ENCODE assay signal across 9 cellular contexts in genomic region chr14:73462078-73462715, GRCh38. TPM values are rescaled to one million over a fixed set of nuclear protein-coding genes. Genes with fewer than 3 reads are reported as not detected.
A peak's percentile ranks its signal among the peaks of the same experiment; 100 is the strongest.
DNase-seq lines count a peak whose midpoint lies in the region; ATAC-seq, FAIRE-seq and TF ChIP-seq lines count a peak whose summit lies in the region.
"Had no signal": no experiment of that assay in that cellular context is flagged by ENCODE, and none has a peak within 500 bp of the region (broad histone marks: within the 10 kb centered on the region; RNA-seq: fewer than 3 reads in every experiment).

No MANE protein-coding gene starts in this region.

- FAIRE-seq in D721Med (lab: Jason Lieb, UNC), result no peak

- WGBS in tibial nerve, 2 donors, result 58 to 70% methylated on average over 5 of the region's 5 CpGs

- TF ChIP-seq EP300 in tibial nerve (IDR thresholded peaks at IDR 0.05), result no peak

- peaks cover 0 to 62% (median 31%) of the 10 kb centered on the region in 4 donors for H3K4me1 ChIP-seq in tibial nerve

- no peak overlapping the region for H3K4me3 Mint-ChIP-seq in stimulated activated naive CD8-positive, alpha-beta T cell treated with anti-CD3 and anti-CD28 coated beads, Interleukin-15, amount 100 ng/mL, for 72 hours
- H3K4me3 Mint-ChIP-seq: activated naive CD8-positive, alpha-beta T cell treated with anti-CD3 and anti-CD28 coated beads, Interleukin-2, amount 10 ng/mL, durations not matched to agents 7 days and 5 days had no signal

- DNase-seq in DMS153 (lab: John Stamatoyannopoulos, UW) (peak; percentile 83), NCI-H2171 (lab: John Stamatoyannopoulos, UW) (peak; percentile 12), brain microvascular endothelial cell (no peak), left lobe of liver (ENCODE audit: low spot score) (peak; percentile 94), tibial nerve (ENCODE audit: low spot score in 2 of 2) (no peak), D721Med (ENCODE audit: insufficient read length, low spot score) (no peak)
- no peak for DNase-seq in stimulated activated naive CD8-positive, alpha-beta T cell treated with anti-CD3 and anti-CD28 coated beads, Interleukin-15, amount 100 ng/mL, for 72 hours
- DNase-seq: activated naive CD8-positive, alpha-beta T cell treated with anti-CD3 and anti-CD28 coated beads, Interleukin-2, amount 10 ng/mL, durations not matched to agents 7 days and 5 days had no signal

- peaks cover 8% of the 10 kb centered on the region for H3K27me3 Mint-ChIP-seq in stimulated activated naive CD8-positive, alpha-beta T cell treated with anti-CD3 and anti-CD28 coated beads, Interleukin-15, amount 100 ng/mL, for 72 hours
- H3K27me3 Mint-ChIP-seq: activated naive CD8-positive, alpha-beta T cell treated with anti-CD3 and anti-CD28 coated beads, Interleukin-2, amount 10 ng/mL, durations not matched to agents 7 days and 5 days had no signal

- no peaks in the 10 kb centered on the region for H3K9me3 ChIP-seq in tibial nerve

- H3K27ac ChIP-seq in brain microvascular endothelial cell, result peak overlapping the region; percentile 14
- H3K27ac ChIP-seq in tibial nerve, result peak overlapping the region in 3 of 4 donors; percentile 29 to 56 (median 51)

- H3K27me3 ChIP-seq in brain microvascular endothelial cell (replicated peaks) (no peaks in the 10 kb centered on the region), tibial nerve (no peaks in the 10 kb centered on the region)

- H3K4me3 ChIP-seq in brain microvascular endothelial cell (ENCODE audit: low read depth, low read length), result peak overlapping the region; percentile 43
- no peak overlapping the region for H3K4me3 ChIP-seq in tibial nerve

- TF ChIP-seq CTCF in brain microvascular endothelial cell (IDR thresholded peaks at IDR 0.05; ENCODE audit: low read depth, low read length, missing control alignments), result no peak
- TF ChIP-seq CTCF in tibial nerve (IDR thresholded peaks at IDR 0.05), result no peak
- TF ChIP-seq CTCF in D721Med (IDR thresholded peaks at IDR 0.05; ENCODE audit: insufficient read depth, missing control alignments), result no peak

- H3K4me1 Mint-ChIP-seq in stimulated activated naive CD8-positive, alpha-beta T cell treated with anti-CD3 and anti-CD28 coated beads, Interleukin-15, amount 100 ng/mL, for 72 hours, result peaks cover 64% of the 10 kb centered on the region

- peak overlapping the region in 1 of 2 donors; percentile 70 for H3K27ac Mint-ChIP-seq in stimulated activated naive CD8-positive, alpha-beta T cell treated with anti-CD3 and anti-CD28 coated beads, Interleukin-15, amount 100 ng/mL, for 72 hours
- H3K27ac Mint-ChIP-seq: activated naive CD8-positive, alpha-beta T cell treated with anti-CD3 and anti-CD28 coated beads, Interleukin-2, amount 10 ng/mL, durations not matched to agents 7 days and 5 days had no signal

- no peak for TF ChIP-seq POLR2A in tibial nerve (IDR thresholded peaks at IDR 0.05)

- H3K36me3 ChIP-seq in brain microvascular endothelial cell (replicated peaks), result no peaks in the 10 kb centered on the region
- H3K36me3 ChIP-seq in tibial nerve, result no peaks in the 10 kb centered on the region

- H3K9me3 Mint-ChIP-seq in stimulated activated naive CD8-positive, alpha-beta T cell treated with anti-CD3 and anti-CD28 coated beads, Interleukin-15, amount 100 ng/mL, for 72 hours, result no peaks in the 10 kb centered on the region
- H3K9me3 Mint-ChIP-seq: activated naive CD8-positive, alpha-beta T cell treated with anti-CD3 and anti-CD28 coated beads, Interleukin-2, amount 10 ng/mL, durations not matched to agents 7 days and 5 days had no signal

- ATAC-seq in left lobe of liver (peak; percentile 65), GM21367 (IDR thresholded peaks at IDR 0.05; ENCODE audit: unreplicated experiment) (no peak)
- ATAC-seq in stimulated activated naive CD8-positive, alpha-beta T cell treated with anti-CD3 and anti-CD28 coated beads, Interleukin-15, amount 100 ng/mL, for 72 hours, result no peak

- in situ Hi-C loops in brain microvascular endothelial cell (cut with HindIII; ENCODE audit: low pct_ligation_motif_present, low sequenced_read_pairs), result loop anchor here (25.0 kb wide), 2 partner anchors 175 to 275 kb away; no protein-coding TSS in a partner anchor

RNA-seq across cellular contexts. Expression of gene NUMB, which starts 3.9 kb away (rescaled TPM):
- total RNA-seq in left lobe of liver (41.9 TPM), tibial nerve (10 to 100 TPM; 50.7 to 81.9 (median 60.2) TPM)

RNA-seq across cellular contexts. Expression of gene RIOX1, which starts 28.5 kb away (rescaled TPM):
- total RNA-seq in left lobe of liver (5.0 TPM), tibial nerve (10 to 100 TPM; 25.5 to 28.6 (median 26.8) TPM)

Comparison
In these comparisons a context has a peak if more than half of its experiments do, and no peak if none do; other contexts are left out.
1. DNase-seq: peak in DMS153 (single experiment), NCI-H2171 (single experiment) and left lobe of liver (single experiment); none in brain microvascular endothelial cell (single experiment), tibial nerve (0 of 2), D721Med (single experiment) and stimulated activated naive CD8-positive, alpha-beta T cell treated with anti-CD3 and anti-CD28 coated beads, Interleukin-15, amount 100 ng/mL, for 72 hours (0 of 2).